9 cellular contexts compared by ENCODE assay signal in genomic region chr5:94021246-94021645, GRCh38.
A peak's percentile ranks its signal among the peaks of the same experiment; 100 is the strongest.
DNase-seq lines count a peak whose midpoint lies in the region; ATAC-seq and TF ChIP-seq lines count a peak whose summit lies in the region.
"Had no signal": no experiment of that assay in that cellular context is flagged by ENCODE, and none has a peak within 500 bp of the region (broad histone marks: within the 10 kb centered on the region; RNA-seq: fewer than 3 reads in every experiment).

No MANE protein-coding gene starts in this region.

- no peak overlapping the region for H3K27ac Mint-ChIP-seq in glutamatergic neuron (ENCODE audit: unreplicated experiment)
- no peak overlapping the region for H3K27ac Mint-ChIP-seq in activated naive CD4-positive, alpha-beta T cell treated with anti-CD3 and anti-CD28 coated beads for 36 hours

- no peaks in the 10 kb centered on the region for H3K4me1 Mint-ChIP-seq in glutamatergic neuron (ENCODE audit: low read depth, unreplicated experiment)
- no peaks in the 10 kb centered on the region for H3K4me1 Mint-ChIP-seq in activated naive CD4-positive, alpha-beta T cell treated with anti-CD3 and anti-CD28 coated beads for 36 hours (ENCODE audit: low read depth)

- H3K4me3 Mint-ChIP-seq in glutamatergic neuron (ENCODE audit: unreplicated experiment), result no peak overlapping the region
- H3K4me3 Mint-ChIP-seq in activated naive CD4-positive, alpha-beta T cell treated with anti-CD3 and anti-CD28 coated beads for 36 hours, result no peak overlapping the region

- ATAC-seq in SK-N-SH treated with all-trans-retinoic acid at 6 μM for 48 hours, result peak; percentile 95

- peaks cover 2% of the 10 kb centered on the region for H3K27me3 Mint-ChIP-seq in glutamatergic neuron (ENCODE audit: unreplicated experiment)
- no peaks in the 10 kb centered on the region for H3K27me3 Mint-ChIP-seq in activated naive CD4-positive, alpha-beta T cell treated with anti-CD3 and anti-CD28 coated beads for 36 hours (ENCODE audit: low read depth)

- DNase-seq in ACHN, result peak; percentile 55
- DNase-seq in H4 (ENCODE audit: low spot score), result peak; percentile 16
- peak; percentile 61 for DNase-seq in foreskin melanocyte
- DNase-seq in glutamatergic neuron, result no peak
- DNase-seq in activated gamma-delta T cell treated with Interleukin-2 at 50 U/mL for 16 hours, result no peak
- DNase-seq in activated naive CD4-positive, alpha-beta T cell treated with anti-CD3 and anti-CD28 coated beads for 36 hours, result no peak
- no peak for DNase-seq in stimulated activated CD4-positive, alpha-beta T cell treated with anti-CD3 and anti-CD28 coated beads, Interleukin-1b, Interleukin-23, amount 100 ng/mL, for 48 hours
- DNase-seq: NCI-H187 treated with DMSO at 0.1 percent for 48 hours had no signal

- intact Hi-C loops in activated naive CD4-positive, alpha-beta T cell treated with anti-CD3 and anti-CD28 coated beads for 36 hours (cut with micrococcal nuclease), result no loop called here

- H3K9me3 Mint-ChIP-seq in glutamatergic neuron (ENCODE audit: unreplicated experiment), result no peaks in the 10 kb centered on the region
- peaks cover 38% of the 10 kb centered on the region for H3K9me3 Mint-ChIP-seq in activated naive CD4-positive, alpha-beta T cell treated with anti-CD3 and anti-CD28 coated beads for 36 hours

- in situ Hi-C loops in ACHN (cut with HindIII; ENCODE audit: low pct_ligation_motif_present, low pct_unique_long_range_greater_than_20kb, low sequenced_read_pairs), result no loop called here

- TF ChIP-seq CTCF in glutamatergic neuron (IDR thresholded peaks at IDR 0.05; ENCODE audit: partially characterized antibody, unreplicated experiment), result no peak

- peaks cover 10% of the 10 kb centered on the region for H3K36me3 Mint-ChIP-seq in glutamatergic neuron (ENCODE audit: unreplicated experiment)
- peaks cover 82% of the 10 kb centered on the region for H3K36me3 Mint-ChIP-seq in activated naive CD4-positive, alpha-beta T cell treated with anti-CD3 and anti-CD28 coated beads for 36 hours (ENCODE audit: low read depth)

- CTCF ChIA-PET in activated naive CD4-positive, alpha-beta T cell treated with anti-CD3 and anti-CD28 coated beads for 36 hours (lab: Charles Lee), result no interaction called here

TF ChIP-seq in SK-N-SH treated with all-trans-retinoic acid at 6 μM for 48 hours, 23 proteins besides CTCF, POLR2A, EP300 and RAD21:
- no peak for TF ChIP-seq SNAI2 (CRISPR knock-in tag; IDR thresholded peaks at IDR 0.05)
- TF ChIP-seq ISL1 (CRISPR knock-in tag; IDR thresholded peaks at IDR 0.05), result peak; percentile 70

Comparison
In these comparisons a context has a peak if more than half of its experiments do, and no peak if none do; other contexts are left out.
1. DNase-seq: peak in ACHN (single experiment), H4 (single experiment) and foreskin melanocyte (single experiment); none in glutamatergic neuron (single experiment), activated gamma-delta T cell treated with Interleukin-2 at 50 U/mL for 16 hours (single experiment), activated naive CD4-positive, alpha-beta T cell treated with anti-CD3 and anti-CD28 coated beads for 36 hours (single experiment) and stimulated activated CD4-positive, alpha-beta T cell treated with anti-CD3 and anti-CD28 coated beads, Interleukin-1b, Interleukin-23, amount 100 ng/mL, for 48 hours (single experiment).